Comparison of ENCODE assay signal across 8 cellular contexts in genomic region chr17:7215136-7215638, GRCh38. TPM values are rescaled to one million over a fixed set of nuclear protein-coding genes. Genes with fewer than 3 reads are reported as not detected.
DNase-seq lines count a peak whose midpoint lies in the region; ATAC-seq, FAIRE-seq and TF ChIP-seq lines count a peak whose summit lies in the region.

No MANE protein-coding gene starts in this region.

- no peaks in the 10 kb centered on the region for H3K9me3 ChIP-seq in T-helper 17 cell (ENCODE audit: control insufficient read depth, low read length, poor library complexity, severe bottlenecking)

- intact Hi-C loops in lower leg skin (cut with DNase I; ENCODE audit: low total_unique reads): no loop called here

- H3K27me3 Mint-ChIP-seq in T-helper 17 cell: peaks cover 8% of the 10 kb centered on the region

- H3K4me3 Mint-ChIP-seq in T-helper 17 cell: peak overlapping the region; percentile 93

- no peaks in the 10 kb centered on the region for H3K36me3 Mint-ChIP-seq in T-helper 17 cell (ENCODE audit: low read depth)

- FAIRE-seq in H54 (lab: Jason Lieb, UNC) (peak; percentile 77), RCC 7860 (lab: Jason Lieb, UNC) (no peak)

- no peak for TF ChIP-seq POLR2A in H54 (IDR thresholded peaks at IDR 0.05; ENCODE audit: low read depth, low read length)
- no peak for TF ChIP-seq POLR2A in lower leg skin (IDR thresholded peaks at IDR 0.05)

- DNase-seq in H54 (ENCODE audit: insufficient read length, low spot score): no peak
- DNase-seq in T-helper 17 cell: no peak
- DNase-seq in fibroblast of villous mesenchyme (ENCODE audit: low read depth): no peak
- no peak for DNase-seq in skeletal muscle cell (ENCODE audit: low read depth)
- no peak for DNase-seq in activated gamma-delta T cell (lab: John Stamatoyannopoulos, UW)
- DNase-seq in lower leg skin (ENCODE audit: low spot score in 2 of 2): no peak
- DNase-seq in RCC 7860 (ENCODE audit: low spot score): no peak

- no peak for TF ChIP-seq CTCF in fibroblast of villous mesenchyme (IDR thresholded peaks at IDR 0.05; ENCODE audit: insufficient read depth, low read depth, low read length)
- TF ChIP-seq CTCF in lower leg skin (IDR thresholded peaks at IDR 0.05): no peak

- H3K27ac Mint-ChIP-seq in T-helper 17 cell: peak overlapping the region; percentile 99

- peaks cover 54% of the 10 kb centered on the region for H3K4me1 Mint-ChIP-seq in T-helper 17 cell

- WGBS in lower leg skin, 2 donors: 23 to 29% methylated on average over 9 of the region's 9 CpGs

- ATAC-seq in T-helper 17 cell: no peak
- ATAC-seq in HG02798 (IDR thresholded peaks at IDR 0.05; ENCODE audit: poor library complexity, unreplicated experiment): no peak

- H3K4me3 ChIP-seq in fibroblast of villous mesenchyme (ENCODE audit: low read depth, low read length): peak overlapping the region; percentile 62
- H3K4me3 ChIP-seq in skeletal muscle cell (ENCODE audit: low read depth, low read length): peak overlapping the region; percentile 73
- H3K4me3 ChIP-seq in lower leg skin (ENCODE audit: low read depth, poor library complexity, severe bottlenecking): no peak overlapping the region

RNA-seq across cellular contexts. Expression of gene DLG4, which starts 4.4 kb away (rescaled TPM):
- total RNA-seq in T-helper 17 cell: 10 to 100 TPM in 1 of 2 donors, 1 to 10 TPM in 1; 9.8 to 16.1 TPM
- total RNA-seq in fibroblast of villous mesenchyme: 10.6 and 14.2 TPM in 2 replicates
- 1 to 10 TPM; 2.7 to 7.7 (median 4.7) TPM for total RNA-seq in lower leg skin

RNA-seq across cellular contexts. Expression of gene ACADVL, which starts 4.6 kb away (rescaled TPM):
- total RNA-seq in T-helper 17 cell (100 to 1,000 TPM; 268 to 279 TPM), fibroblast of villous mesenchyme (171 and 255 TPM in 2 replicates), lower leg skin (1,000 to 10,000 TPM in 1 of 4 donors, 100 to 1,000 TPM in 3; 703 to 1,179 (median 863) TPM)

RNA-seq across cellular contexts. Expression of gene DVL2, which starts 19.1 kb away (rescaled TPM):
- total RNA-seq in T-helper 17 cell (10 to 100 TPM; 37.0 to 46.9 TPM), fibroblast of villous mesenchyme (102 and 105 TPM in 2 replicates), lower leg skin (10 to 100 TPM; 51.7 to 87.5 (median 67.8) TPM)

RNA-seq across cellular contexts. Expression of gene PHF23, which starts 24.1 kb away (rescaled TPM):
- total RNA-seq in T-helper 17 cell: 10 to 100 TPM; 19.2 to 23.2 TPM
- 51.8 and 54.1 TPM in 2 replicates for total RNA-seq in fibroblast of villous mesenchyme
- total RNA-seq in lower leg skin: 10 to 100 TPM; 23.4 to 32.5 (median 27.9) TPM

RNA-seq across cellular contexts. Expression of gene GABARAP, which starts 27.1 kb away (rescaled TPM):
- total RNA-seq in T-helper 17 cell (100 to 1,000 TPM; 212 to 247 TPM), fibroblast of villous mesenchyme (225 and 265 TPM in 2 replicates), lower leg skin (100 to 1,000 TPM; 253 to 667 (median 538) TPM)
